Comparison of ENCODE assay signal across 8 cellular contexts in genomic region chr11:118488480-118489109, GRCh38.
DNase-seq lines count a peak whose midpoint lies in the region; ATAC-seq and TF ChIP-seq lines count a peak whose summit lies in the region.

No MANE protein-coding gene starts in this region.

- peak; percentile 91 for TF ChIP-seq CTCF in VCaP (conservative IDR thresholded peaks at IDR 0.05)

- ATAC-seq in GM21786 (IDR thresholded peaks at IDR 0.05; ENCODE audit: unreplicated experiment), result no peak

- no peak overlapping the region for H3K27ac ChIP-seq in VCaP

- DNase-seq in SIG-M5 treated with dmso at 0.1 percent for 504 hours (lab: John Stamatoyannopoulos, UW; ENCODE audit: unreplicated experiment) (peak; percentile 87), SIG-M5 (lab: John Stamatoyannopoulos, UW) (no peak), NCI-H2171 (lab: John Stamatoyannopoulos, UW) (peak; percentile 14), brain pericyte (ENCODE audit: low read depth, low spot score) (peak; percentile 25), iris pigment epithelial cell (ENCODE audit: low read depth) (peak; percentile 82)
- DNase-seq in stimulated activated CD4-positive, alpha-beta T cell treated with anti-CD3 and anti-CD28 coated beads, Interleukin-1b, Interleukin-23, amount 100 ng/mL, for 24 hours (ENCODE audit: low read depth in 4 of 4, low spot score in 1 of 4), result peak; percentile 57 to 69 (median 63)
